In the genomic region with DNA sequence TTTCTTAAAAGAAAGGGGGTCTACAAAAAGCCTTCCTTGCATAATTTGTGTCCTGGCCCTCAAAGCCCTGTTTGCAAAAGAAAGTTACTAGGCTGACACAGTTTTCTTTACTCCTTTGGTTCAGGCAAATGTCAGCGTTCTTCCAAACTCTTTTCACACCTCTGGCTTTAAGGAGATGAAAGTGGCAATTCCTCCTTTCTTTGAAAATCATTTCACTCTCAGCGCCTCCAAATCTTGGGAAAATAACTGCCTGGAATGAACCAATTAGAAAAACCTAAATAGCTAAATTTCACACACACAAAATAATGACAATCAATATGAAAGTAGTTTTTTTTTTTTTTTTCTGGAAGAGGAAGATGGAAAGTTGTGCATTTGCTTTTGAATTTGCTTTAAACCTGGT, we compare ENCODE assay signal across 11 cellular contexts. TPM values are rescaled to one million over a fixed set of nuclear protein-coding genes. Genes with fewer than 3 reads are reported as not detected.
DNase-seq lines count a peak whose midpoint lies in the region; ATAC-seq, FAIRE-seq and TF ChIP-seq lines count a peak whose summit lies in the region.
"Had no signal": no experiment of that assay in that cellular context is flagged by ENCODE, and none has a peak within 500 bp of the region (broad histone marks: within the 10 kb centered on the region; RNA-seq: fewer than 3 reads in every experiment).

No MANE protein-coding gene starts in this region.

- no peak overlapping the region for H2AFZ ChIP-seq in endothelial cell of umbilical vein (ENCODE audit: low read depth, low read length)

- CTCF ChIA-PET in endothelial cell of umbilical vein (lab: Charles Lee) = interaction anchor here (0.8 to 6.3 kb wide), 7 partner anchors 9 to 1404 kb away, joined by 3 to 107 read pairs (median 4); no protein-coding TSS in a partner anchor

- H3K9me3 ChIP-seq in endothelial cell of umbilical vein (replicated peaks; ENCODE audit: control insufficient read depth, insufficient read depth, low read length) (no peaks in the 10 kb centered on the region), muscle layer of duodenum (ENCODE audit: control insufficient read depth in 1 of 2, low read length in 2 of 2) (no peaks in the 10 kb centered on the region), upper lobe of left lung (no peaks in the 10 kb centered on the region)

- H3K27me3 ChIP-seq in endothelial cell of umbilical vein (ENCODE audit: control insufficient read depth in 2 of 2, insufficient read depth in 2 of 2, low read length in 2 of 2) = no peaks in the 10 kb centered on the region
- no peaks in the 10 kb centered on the region for H3K27me3 ChIP-seq in muscle layer of duodenum (ENCODE audit: low read depth, low read length)
- H3K27me3 ChIP-seq in upper lobe of left lung = peaks cover 0 to 17% (median 7%) of the 10 kb centered on the region in 4 donors

- H3K4me3 ChIP-seq in endothelial cell of umbilical vein (replicated peaks in 1 of 3; ENCODE audit: insufficient read depth in 1 of 3, low read depth in 1 of 3, low read length in 3 of 3) (peak overlapping the region; percentile 64 to 97 (median 97)), muscle layer of duodenum (ENCODE audit: low read depth in 1 of 2, low read length in 2 of 2) (peak overlapping the region; percentile 81 to 93), upper lobe of left lung (peak overlapping the region; percentile 51 to 61 (median 59))

- intact Hi-C loops in endothelial cell of umbilical vein (cut with micrococcal nuclease) = loop anchor here (10.0 kb wide), 2 partner anchors 698 to 1002 kb away; a partner anchor contains a TSS

- no peak for TF ChIP-seq POLR2A in endothelial cell of umbilical vein (IDR thresholded peaks at IDR 0.05; ENCODE audit: low read depth, low read length)
- no peak for TF ChIP-seq POLR2A in upper lobe of left lung (IDR thresholded peaks at IDR 0.05)

- H3K36me3 ChIP-seq in endothelial cell of umbilical vein (ENCODE audit: control insufficient read depth in 2 of 2, extremely low read depth in 1 of 2, insufficient read depth in 2 of 2, low read length in 2 of 2) (no peaks in the 10 kb centered on the region), muscle layer of duodenum (ENCODE audit: control insufficient read depth in 1 of 2, insufficient read depth in 2 of 2, low read length in 2 of 2) (no peaks in the 10 kb centered on the region), upper lobe of left lung (peaks cover 0 to 23% (median 5%) of the 10 kb centered on the region in 4 donors)

- peak overlapping the region; percentile 94 for H3K9ac ChIP-seq in endothelial cell of umbilical vein (replicated peaks; ENCODE audit: extremely low read depth, insufficient read depth, low read length)

- H3K9me1 ChIP-seq in endothelial cell of umbilical vein (replicated peaks; ENCODE audit: control insufficient read depth, extremely low read depth, insufficient read depth, low read length) = no peaks in the 10 kb centered on the region

- peak; percentile 59 for FAIRE-seq in endothelial cell of umbilical vein (lab: Jason Lieb, UNC)

- TF ChIP-seq CTCF in endothelial cell of umbilical vein (IDR thresholded peaks at IDR 0.05; ENCODE audit: extremely low read depth in 1 of 2, insufficient read depth in 1 of 2, low read depth in 1 of 2, low read length in 2 of 2) (no peak), upper lobe of left lung (IDR thresholded peaks at IDR 0.05) (no peak)

- POLR2A ChIA-PET in endothelial cell of umbilical vein (lab: Charles Lee) = interaction anchor here (0.7 to 1.2 kb wide), 2 partner anchors 961 to 1217 kb away, joined by 3 to 4 read pairs; no protein-coding TSS in a partner anchor

- no TSS peak for BruUV-seq in endothelial cell of umbilical vein (replicated peaks; lab: Mats Ljungman, UMichigan)

- H3K27ac ChIP-seq in endothelial cell of umbilical vein (ENCODE audit: insufficient read depth, low read depth, low read length) (no peak overlapping the region), muscle layer of duodenum (ENCODE audit: low read length) (peak overlapping the region; percentile 88), upper lobe of left lung (peak overlapping the region; percentile 74 to 97 (median 94))

- dilution Hi-C loops in endothelial cell of umbilical vein (cut with MboI; ENCODE audit: extremely low pct_ligation_motif_present, low sequenced_read_pairs) = no loop called here

- peaks cover 8% of the 10 kb centered on the region for H3K79me2 ChIP-seq in endothelial cell of umbilical vein (ENCODE audit: control insufficient read depth, insufficient read depth, low read length)

- no peak for ATAC-seq in upper lobe of left lung (ENCODE audit: low FRiP score in 2 of 2)

- 17 to 19% methylated on average over 2 of the region's 2 CpGs for WGBS in upper lobe of left lung, 2 donors

- H3K4me2 ChIP-seq in endothelial cell of umbilical vein (ENCODE audit: insufficient read depth, low read length) = peak overlapping the region; percentile 74

- H3K4me1 ChIP-seq in endothelial cell of umbilical vein (ENCODE audit: control insufficient read depth, extremely low read depth, insufficient read depth, low read length) = peaks cover 28% of the 10 kb centered on the region
- peaks cover 0 to 4% of the 10 kb centered on the region in 2 donors for H3K4me1 ChIP-seq in muscle layer of duodenum (ENCODE audit: control insufficient read depth in 1 of 2, insufficient read depth in 2 of 2, low read length in 2 of 2)
- peaks cover 11 to 36% (median 15%) of the 10 kb centered on the region in 4 donors for H3K4me1 ChIP-seq in upper lobe of left lung

- DNase-seq in NCI-H1417 (lab: John Stamatoyannopoulos, UW) (peak in 2 of 3 experiments; percentile 28 to 71), NCI-H1417 treated with DMSO at 0.1 percent for 48 hours (lab: John Stamatoyannopoulos, UW) (no peak), endothelial cell of umbilical vein (ENCODE audit: low read depth, low spot score) (no peak), upper lobe of left lung (no peak), OCI-M2 (lab: John Stamatoyannopoulos, UW; ENCODE audit: unreplicated experiment) (no peak), NCI-H446 (lab: John Stamatoyannopoulos, UW) (no peak)
- DNase-seq in stimulated activated CD8-positive, alpha-beta memory T cell treated with anti-CD3 and anti-CD28 coated beads, Interleukin-4, amount 100 ng/mL, for 48 hours = no peak
- DNase-seq: effector CD8-positive, alpha-beta T cell; stimulated activated naive CD4-positive, alpha-beta T cell had no signal

- no peak for TF ChIP-seq EP300 in upper lobe of left lung (IDR thresholded peaks at IDR 0.05)

- H4K20me1 ChIP-seq in endothelial cell of umbilical vein (replicated peaks; ENCODE audit: control insufficient read depth, extremely low read depth, insufficient read depth, low read length) = no peaks in the 10 kb centered on the region

TF ChIP-seq in endothelial cell of umbilical vein, 7 proteins besides CTCF, POLR2A, EP300 and RAD21:
- TF ChIP-seq JUN (IDR thresholded peaks at IDR 0.05; ENCODE audit: borderline replicate concordance, insufficient read depth, insufficient read length, low read depth) (no peak), GATA2 (IDR thresholded peaks at IDR 0.05; ENCODE audit: insufficient read depth, insufficient read length, low read depth, low read length) (no peak), MYC (IDR thresholded peaks at IDR 0.05; ENCODE audit: low read depth, low read length) (no peak)

RNA-seq across cellular contexts. Expression of a gene that starts 1.6 kb away (rescaled TPM):
- total RNA-seq in endothelial cell of umbilical vein = 26.3 and 26.5 TPM in 2 replicates
- 8.1 and 10.0 TPM in 2 replicates for polyA plus RNA-seq in endothelial cell of umbilical vein
- polyA plus RNA-seq in endothelial cell of umbilical vein (2011; cell fraction: cytosol; rRNA removed) = 6.5 and 7.9 TPM in 2 replicates
- 26.3 and 33.4 TPM in 2 replicates for polyA plus RNA-seq in endothelial cell of umbilical vein (2011; cell fraction: nucleus; rRNA removed)
- polyA plus RNA-seq in endothelial cell of umbilical vein (2012) = 6.4 and 7.9 TPM in 2 replicates
- polyA minus RNA-seq in endothelial cell of umbilical vein = 28.1 and 34.9 TPM in 2 replicates
- 10.3 TPM for polyA minus RNA-seq in endothelial cell of umbilical vein (2011; cell fraction: cytosol; rRNA and poly(A)+ RNA removed)
- polyA minus RNA-seq in endothelial cell of umbilical vein (2011; cell fraction: nucleus; rRNA and poly(A)+ RNA removed) = 49.7 and 53.7 TPM in 2 replicates
- total RNA-seq in upper lobe of left lung = 10 to 100 TPM; 23.1 to 43.9 (median 30.0) TPM
- total RNA-seq: activated CD8-positive, alpha-beta memory T cell treated with anti-CD3 and anti-CD28 coated beads for 36 hours had no signal

Comparison
In these comparisons a context has a peak if more than half of its experiments do, and no peak if none do; other contexts are left out.
1. DNase-seq: peak in NCI-H1417 (2 of 3); none in NCI-H1417 treated with DMSO at 0.1 percent for 48 hours (single experiment), endothelial cell of umbilical vein (single experiment), upper lobe of left lung (0 of 2), OCI-M2 (single experiment), stimulated activated CD8-positive, alpha-beta memory T cell treated with anti-CD3 and anti-CD28 coated beads, Interleukin-4, amount 100 ng/mL, for 48 hours (single experiment) and NCI-H446 (0 of 2).
2. Peak in every context shown above with its lines, with median percentiles within 50 percentile points of each other: H3K4me3 ChIP-seq.